25 cellular contexts compared by ENCODE assay signal in genomic region chr1:35278886-35279554, GRCh38. TPM values are rescaled to one million over a fixed set of nuclear protein-coding genes. Genes with fewer than 3 reads are reported as not detected.
A peak's percentile ranks its signal among the peaks of the same experiment; 100 is the strongest.
DNase-seq lines count a peak whose midpoint lies in the region; ATAC-seq, FAIRE-seq and TF ChIP-seq lines count a peak whose summit lies in the region.
"Had no signal": no experiment of that assay in that cellular context is flagged by ENCODE, and none has a peak within 500 bp of the region (broad histone marks: within the 10 kb centered on the region; RNA-seq: fewer than 3 reads in every experiment).

No MANE protein-coding gene starts in this region.

- H3K9me3 Mint-ChIP-seq in activated T-helper 17 cell treated with anti-CD3 and anti-CD28 coated beads, Interleukin-2, amount 50 U/mL, for 72 hours: no peaks in the 10 kb centered on the region

- CTCF ChIA-PET in IMR-90 (lab: Yijun Ruan, JAX) (interaction anchor here (0.6 to 1.1 kb wide), 2 partner anchors 10 to 546 kb away, joined by 3 to 5 read pairs; no protein-coding TSS in a partner anchor), GM12878 (lab: Yijun Ruan, JAX) (interaction anchor here (1.4 kb wide), 1 partner anchor 10 kb away, joined by 3 read pairs; no protein-coding TSS in a partner anchor)

- peaks cover 7% of the 10 kb centered on the region; the same call in 1 of the 2 replicates for H3K36me3 ChIP-seq in IMR-90 (ENCODE audit: control insufficient read depth, insufficient read depth, low read length)
- H3K36me3 ChIP-seq in GM12878 (ENCODE audit: control insufficient read depth in 2 of 2, insufficient read depth in 2 of 2, low read length in 1 of 2): peaks cover 0 to 2% of the 10 kb centered on the region in 2 experiments; a peak in 2 of 4 replicates
- H3K36me3 ChIP-seq in tibial artery: peaks cover 0 to 9% (median 6%) of the 10 kb centered on the region in 3 donors
- H3K36me3 ChIP-seq: adrenal gland, transverse colon had no signal

- TF ChIP-seq POLR2A in IMR-90 (IDR thresholded peaks at IDR 0.05; ENCODE audit: low read depth, low read length): no peak
- TF ChIP-seq POLR2A in GM12878 (IDR thresholded peaks at IDR 0.05; ENCODE audit: low read depth, low read length): no peak

- RAD21 ChIA-PET in GM12878 (lab: Charles Lee; ENCODE audit: unreplicated experiment): no interaction called here

- no peak overlapping the region for H3K4me3 Mint-ChIP-seq in activated T-helper 17 cell treated with anti-CD3 and anti-CD28 coated beads, Interleukin-2, amount 50 U/mL, for 72 hours
- H3K4me3 Mint-ChIP-seq: activated CD8-positive, alpha-beta T cell treated with anti-CD3 and anti-CD28 coated beads, Interleukin-2, amount 10 ng/mL, durations not matched to agents 7 days and 5 days had no signal

- TF ChIP-seq RAD21 in IMR-90 (IDR thresholded peaks at IDR 0.05; ENCODE audit: low read length): no peak
- no peak for TF ChIP-seq RAD21 in GM12878 (IDR thresholded peaks at IDR 0.05; ENCODE audit: insufficient read depth, low read depth, low read length)

- no peak overlapping the region for H2BK5ac ChIP-seq in IMR-90 (ENCODE audit: low read depth, low read length, poor library complexity, severe bottlenecking)

- H3K27me3 ChIP-seq in IMR-90 (ENCODE audit: control insufficient read depth, insufficient read depth, low read length) (no peaks in the 10 kb centered on the region), GM12878 (replicated peaks in 1 of 2; ENCODE audit: control insufficient read depth in 2 of 2, insufficient read depth in 2 of 2, low read length in 1 of 2) (no peaks in the 10 kb centered on the region), tibial artery (no peaks in the 10 kb centered on the region)
- H3K27me3 ChIP-seq: adrenal gland, stomach, transverse colon had no signal

- no peak overlapping the region for H3K14ac ChIP-seq in IMR-90 (replicated peaks; ENCODE audit: low read depth, low read length)

- no peak overlapping the region for H4K91ac ChIP-seq in IMR-90 (ENCODE audit: insufficient read depth, low read depth, low read length)

- WGBS in IMR-90 (ENCODE audit: extremely low coverage in 2 of 2, insufficient read length in 1 of 2), 2 experiments: 100% methylated on average over 1 of the region's 6 CpGs; no CpG with 5 or more reads in 1 of the 2 experiments
- WGBS in GM12878 (ENCODE audit: insufficient coverage, insufficient replicate concordance, low lambda C conversion rate, missing lambda C conversion rate): 97% methylated on average over 6 of the region's 6 CpGs

- BruUV-seq in IMR-90 (replicated peaks; lab: Mats Ljungman, UMichigan): no TSS peak
- BruUV-seq in GM12878 (replicated peaks; lab: Mats Ljungman, UMichigan): TSS peak; percentile 34

- H2BK120ac ChIP-seq in IMR-90 (ENCODE audit: low read depth, low read length): no peak overlapping the region

- H3K4me1 Mint-ChIP-seq in activated T-helper 17 cell treated with anti-CD3 and anti-CD28 coated beads, Interleukin-2, amount 50 U/mL, for 72 hours: peaks cover 4% of the 10 kb centered on the region

- H2AFZ ChIP-seq in IMR-90 (replicated peaks; ENCODE audit: low read length, poor library complexity) (no peak overlapping the region), GM12878 (ENCODE audit: control insufficient read depth, low read depth, low read length) (no peak overlapping the region)

- no peak overlapping the region for H3K23ac ChIP-seq in IMR-90 (ENCODE audit: low read depth, low read length)

- H3K4ac ChIP-seq in IMR-90 (ENCODE audit: low read depth, low read length): no peak overlapping the region

- intact Hi-C loops in IMR-90 (cut with micrococcal nuclease): no loop called here
- intact Hi-C loops in GM12878 (cut with micrococcal nuclease; ENCODE audit: unreplicated experiment): no loop called here
- intact Hi-C loops in tibial artery (cut with DNase I; ENCODE audit: low total_unique reads): no loop called here

- peaks cover 12 to 55% of the 10 kb centered on the region in 2 experiments; a peak in 3 of 4 replicates for H3K79me1 ChIP-seq in IMR-90 (ENCODE audit: low read depth in 1 of 2, low read length in 2 of 2)

- dilution Hi-C loops in IMR-90 (cut with HindIII; ENCODE audit: low sequenced_read_pairs, unreplicated experiment): no loop called here

- H3K4me1 ChIP-seq in IMR-90 (ENCODE audit: control insufficient read depth, insufficient read depth, low read length) (no peaks in the 10 kb centered on the region), GM12878 (ENCODE audit: control insufficient read depth, insufficient read depth, low read length) (no peaks in the 10 kb centered on the region), tibial artery (peaks cover 0 to 3% (median 0%) of the 10 kb centered on the region in 4 donors)
- H3K4me1 ChIP-seq: prostate gland, transverse colon had no signal

- H2AK5ac ChIP-seq in IMR-90 (ENCODE audit: low read depth, low read length): no peak overlapping the region

- TF ChIP-seq CTCF in IMR-90 (conservative IDR thresholded peaks at IDR 0.05; ENCODE audit: low read depth, low read length) (no peak), GM12878 (IDR thresholded peaks at IDR 0.05 in 2 of 3, conservative IDR thresholded peaks at IDR 0.05 in 1 of 3; ENCODE audit: control insufficient read depth in 2 of 3, extremely low read depth in 1 of 3, insufficient read depth in 1 of 3, low read depth in 3 of 3, low read length in 3 of 3) (no peak), tibial artery (IDR thresholded peaks at IDR 0.05) (no peak)

- in situ Hi-C loops in IMR-90 (cut with MboI; ENCODE audit: low sequenced_read_pairs): no loop called here
- in situ Hi-C loops in GM12878 (cut with MboI): no loop called here

- H4K20me1 ChIP-seq in IMR-90 (ENCODE audit: insufficient read depth, low read length) (peaks cover 34% of the 10 kb centered on the region), GM12878 (ENCODE audit: control insufficient read depth, insufficient read depth) (no peaks in the 10 kb centered on the region)

- peaks cover 4% of the 10 kb centered on the region; the same call in 1 of the 2 replicates for H3K9me3 ChIP-seq in IMR-90 (ENCODE audit: control insufficient read depth, insufficient read depth, low read length)
- H3K9me3 ChIP-seq in GM12878 (replicated peaks; ENCODE audit: control insufficient read depth, insufficient read depth, low read length): peaks cover 8% of the 10 kb centered on the region
- peaks cover 0 to 2% (median 0%) of the 10 kb centered on the region in 3 donors for H3K9me3 ChIP-seq in tibial artery
- H3K9me3 ChIP-seq: adrenal gland, prostate gland had no signal

- FAIRE-seq in GM12878 (lab: Jason Lieb, UNC): no peak

- H3K27ac Mint-ChIP-seq in activated T-helper 17 cell treated with anti-CD3 and anti-CD28 coated beads, Interleukin-2, amount 50 U/mL, for 72 hours: no peak overlapping the region
- H3K27ac Mint-ChIP-seq: activated CD8-positive, alpha-beta T cell treated with anti-CD3 and anti-CD28 coated beads, Interleukin-2, amount 10 ng/mL, durations not matched to agents 7 days and 5 days had no signal

- no peak overlapping the region for H2BK20ac ChIP-seq in IMR-90 (ENCODE audit: low read depth, low read length)

- no peaks in the 10 kb centered on the region for H3K9me1 ChIP-seq in IMR-90 (ENCODE audit: insufficient read depth, low read length)

- no peak overlapping the region for H3K27ac ChIP-seq in IMR-90 (ENCODE audit: insufficient read depth, low read length)
- H3K27ac ChIP-seq in GM12878 (ENCODE audit: control insufficient read depth, insufficient read depth): no peak overlapping the region
- no peak overlapping the region for H3K27ac ChIP-seq in tibial artery
- H3K27ac ChIP-seq: adrenal gland, coronary artery, prostate gland, stomach, transverse colon had no signal

- H3K4me2 ChIP-seq in IMR-90 (ENCODE audit: low read depth, low read length): no peak overlapping the region
- no peak overlapping the region for H3K4me2 ChIP-seq in GM12878 (ENCODE audit: control insufficient read depth, insufficient read depth)

- H4K8ac ChIP-seq in IMR-90 (ENCODE audit: low read depth in 2 of 2, low read length in 2 of 2): no peak overlapping the region

- H3K27me3 Mint-ChIP-seq in activated T-helper 17 cell treated with anti-CD3 and anti-CD28 coated beads, Interleukin-2, amount 50 U/mL, for 72 hours: no peaks in the 10 kb centered on the region

- H3K36me3 Mint-ChIP-seq in activated T-helper 17 cell treated with anti-CD3 and anti-CD28 coated beads, Interleukin-2, amount 50 U/mL, for 72 hours (ENCODE audit: low read depth): peaks cover 29% of the 10 kb centered on the region

- no peak overlapping the region for H3K18ac ChIP-seq in IMR-90 (ENCODE audit: low read depth, low read length)

- TF ChIP-seq EP300 in GM12878 (IDR thresholded peaks at IDR 0.05; ENCODE audit: borderline replicate concordance in 1 of 2, control insufficient read depth in 1 of 2, low read depth in 2 of 2, low read length in 2 of 2): no peak

- no peak overlapping the region for H2AK9ac ChIP-seq in IMR-90 (replicated peaks; ENCODE audit: low read depth, low read length, poor library complexity)

- H3K4me3 ChIP-seq in IMR-90 (ENCODE audit: insufficient read depth, low read depth, low read length): no peak overlapping the region
- H3K4me3 ChIP-seq in GM12878: no peak overlapping the region
- H3K4me3 ChIP-seq in tibial artery: no peak overlapping the region
- H3K4me3 ChIP-seq: adrenal gland, coronary artery, prostate gland, stomach, transverse colon had no signal

- no peak overlapping the region for H4K5ac ChIP-seq in IMR-90 (ENCODE audit: low read depth, low read length)

- POLR2A ChIA-PET in IMR-90 (lab: Charles Lee; ENCODE audit: unreplicated experiment) (no interaction called here), GM12878 (lab: Charles Lee) (interaction anchor here (0.7 kb wide), 1 partner anchor 100 kb away, joined by 4 read pairs; no protein-coding TSS in a partner anchor)

- SMC1A ChIA-PET in GM12878 (lab: Charles Lee; ENCODE audit: uncharacterized antibody, unreplicated experiment): no interaction called here

- H2BK15ac ChIP-seq in IMR-90 (ENCODE audit: low read depth, low read length): no peak overlapping the region

- no peak overlapping the region for H3K56ac ChIP-seq in IMR-90 (ENCODE audit: extremely low read depth, insufficient read depth, low read length)

- ATAC-seq in IMR-90 (ENCODE audit: low read depth): no peak
- no peak for ATAC-seq in GM12878
- no peak for ATAC-seq in GM19328 (IDR thresholded peaks at IDR 0.05; ENCODE audit: unreplicated experiment)
- no peak for ATAC-seq in GM21825 (IDR thresholded peaks at IDR 0.05; ENCODE audit: unreplicated experiment)
- ATAC-seq in activated T-helper 17 cell treated with anti-CD3 and anti-CD28 coated beads, Interleukin-2, amount 50 U/mL, for 72 hours (replicated peaks): no peak
- ATAC-seq: activated CD8-positive, alpha-beta T cell treated with anti-CD3 and anti-CD28 coated beads, Interleukin-2, amount 10 ng/mL, durations not matched to agents 7 days and 5 days had no signal

- peaks cover 15% of the 10 kb centered on the region for H3K79me2 ChIP-seq in GM12878 (ENCODE audit: control insufficient read depth, insufficient read depth, low read length)

- H3K9ac ChIP-seq in IMR-90 (ENCODE audit: low read depth, low read length) (no peak overlapping the region), GM12878 (ENCODE audit: control insufficient read depth, insufficient read depth, low read length) (no peak overlapping the region)

- DNase-seq in IMR-90 (peak; percentile 29), OCI-M2 (lab: John Stamatoyannopoulos, UW; ENCODE audit: unreplicated experiment) (peak; percentile 31), GM12878 (ENCODE audit: low read depth, low spot score) (no peak), iris pigment epithelial cell (ENCODE audit: low read depth) (peak; percentile 74), tibial artery (no peak)
- DNase-seq: activated CD8-positive, alpha-beta T cell treated with anti-CD3 and anti-CD28 coated beads, Interleukin-2, amount 10 ng/mL, durations not matched to agents 7 days and 5 days; activated gamma-delta T cell treated with Interleukin-2 at 50 U/mL for 16 hours; head of caudate nucleus; Karpas-422; kidney glomerular epithelial cell; NCI-H1105; NCI-H2029 treated with DMSO at 0.1 percent for 48 hours; NCI-H345; NCI-H748 treated with DMSO at 0.1 percent for 48 hours; OCI-M1; SHP77; stimulated activated CD8-positive, alpha-beta memory T cell treated with anti-CD3 and anti-CD28 coated beads, Interleukin-4, amount 100 ng/mL, for 48 hours; stomach; transverse colon had no signal

RNA-seq across cellular contexts. Expression of gene ZMYM4, which starts 10.5 kb away (rescaled TPM):
- 53.8 and 56.9 TPM in 2 replicates for total RNA-seq in IMR-90 (2012; rRNA removed)
- 11.2 and 14.7 TPM in 2 replicates for polyA plus RNA-seq in IMR-90 (2012; rRNA removed)
- polyA plus RNA-seq in IMR-90 (2012; cell fraction: cytosol; rRNA removed): 2.5 and 4.2 TPM in 2 replicates
- 2.4 and 27.3 TPM in 2 replicates for polyA plus RNA-seq in IMR-90 (2012; cell fraction: nucleus; rRNA removed; ENCODE audit: low replicate concordance)
- 58.7 and 61.0 TPM in 2 replicates for total RNA-seq in GM12878 (2013; cell fraction: nucleolus; rRNA removed)
- total RNA-seq in GM12878 (2014; rRNA removed): 22.1 and 27.4 TPM in 2 replicates
- 26.4 and 29.5 TPM in 2 replicates for total RNA-seq in GM12878 (2014; rRNA removed; fragmentation: Illumina TruSeq; extraction: Trizol)
- 37.0 and 38.4 TPM in 2 replicates for total RNA-seq in GM12878 (2021)
- polyA plus RNA-seq in GM12878 (2011; ENCODE audit: low read depth): 12.4 TPM
- polyA plus RNA-seq in GM12878 (2011; rRNA removed): 29.8 and 46.0 TPM in 2 replicates
- polyA plus RNA-seq in GM12878 (2011; cell fraction: cytosol; rRNA removed): 14.1 and 14.2 TPM in 2 replicates
- 19.3 and 20.5 TPM in 2 replicates for polyA plus RNA-seq in GM12878 (2011; cell fraction: nucleus; rRNA removed)
- polyA plus RNA-seq in GM12878 (2012): 13.0 and 15.6 TPM in 2 replicates
- polyA plus RNA-seq in GM12878 (2014; fragmentation: Illumina TruSeq; extraction: Trizol): 30.4 and 36.1 TPM in 2 replicates
- 1 to 10 TPM; 8.0 to 8.5 TPM for polyA plus RNA-seq in GM12878 (2014; fragmentation: Nextera tagmentation; extraction: Ambion mirVana)
- polyA plus RNA-seq in GM12878 (2014; rRNA removed): 18.5 and 21.2 TPM in 2 replicates
- 10 to 100 TPM; 32.6 to 36.7 TPM for polyA plus RNA-seq in GM12878 (2016; fragmentation: Nextera tagmentation; extraction: Ambion mirVana)
- polyA minus RNA-seq in GM12878 (2011; rRNA and poly(A)+ RNA removed): 46.2 and 54.7 TPM in 2 replicates
- 15.4 and 21.8 TPM in 2 replicates for polyA minus RNA-seq in GM12878 (2011; cell fraction: cytosol; rRNA and poly(A)+ RNA removed)
- 19.2 and 27.1 TPM in 2 replicates for polyA minus RNA-seq in GM12878 (2011; cell fraction: nucleus; rRNA and poly(A)+ RNA removed)
- total RNA-seq in activated T-helper 17 cell treated with anti-CD3 and anti-CD28 coated beads, Interleukin-2, amount 50 U/mL, for 72 hours: 10 to 100 TPM; 21.4 to 29.3 TPM

Comparison
In these comparisons a context has a peak if more than half of its experiments do, and no peak if none do; other contexts are left out.
1. DNase-seq: peak in IMR-90 (single experiment), OCI-M2 (single experiment) and iris pigment epithelial cell (single experiment); none in GM12878 (single experiment) and tibial artery (0 of 2).